Comparison of ENCODE assay signal across 15 cellular contexts in genomic region chr4:112315446-112315845, GRCh38.
"Had no signal": no experiment of that assay in that cellular context is flagged by ENCODE, and none has a peak within 500 bp of the region (broad histone marks: within the 10 kb centered on the region; RNA-seq: fewer than 3 reads in every experiment).

No MANE protein-coding gene starts in this region.

- ATAC-seq: activated CD4-positive, alpha-beta T cell treated with anti-CD3 and anti-CD28 coated beads for 36 hours; stimulated activated memory B cell treated with anti-CD40 and anti-IgM and Interleukin-4, amounts not matched to agents 10 μg/mL and 1 μg/mL and 100 μg/mL, for 72 hours; T-cell had no signal

- H3K27me3 ChIP-seq: breast epithelium, esophagus muscularis mucosa, tibial nerve had no signal

- DNase-seq: activated CD4-positive, alpha-beta memory T cell treated with anti-CD3 and anti-CD28 coated beads, Interleukin-2, amount 10 ng/mL, durations not matched to agents 7 days and 5 days; activated CD4-positive, alpha-beta T cell treated with anti-CD3 and anti-CD28 coated beads for 36 hours; activated CD8-positive, alpha-beta memory T cell treated with anti-CD3 and anti-CD28 coated beads, Interleukin-2, amount 50 U/mL, for 48 hours; aorta; glutamatergic neuron; naive B cell; right cardiac atrium; stimulated activated CD4-positive, alpha-beta T cell treated with anti-CD3 and anti-CD28 coated beads, Interleukin-1b, Interleukin-23, amount 100 ng/mL, for 48 hours; T-cell; T1000 had no signal

- H3K4me3 ChIP-seq: breast epithelium, esophagus muscularis mucosa, tibial nerve had no signal

- H3K27ac ChIP-seq: breast epithelium, esophagus muscularis mucosa, tibial nerve, VCaP had no signal

- H3K36me3 ChIP-seq: breast epithelium had no signal

- H3K9me3 ChIP-seq: breast epithelium, esophagus muscularis mucosa, tibial nerve had no signal

- H3K4me1 ChIP-seq: breast epithelium, esophagus muscularis mucosa, tibial nerve had no signal
